8 cellular contexts compared by ENCODE assay signal in genomic region chr11:2089536-2090165, GRCh38. TPM values are rescaled to one million over a fixed set of nuclear protein-coding genes. Genes with fewer than 3 reads are reported as not detected.
DNase-seq lines count a peak whose midpoint lies in the region; ATAC-seq and TF ChIP-seq lines count a peak whose summit lies in the region.

No MANE protein-coding gene starts in this region.

- no peaks in the 10 kb centered on the region for H3K36me3 Mint-ChIP-seq in type B pancreatic cell

- TF ChIP-seq CTCF in type B pancreatic cell (conservative IDR thresholded peaks at IDR 0.05) = no peak

- in situ Hi-C loops in KBM-7 (cut with MboI; ENCODE audit: low pct_unique_long_range_greater_than_20kb, low sequenced_read_pairs) = no loop called here

- DNase-seq in ELF-1 (ENCODE audit: low read depth, low spot score) = peak; percentile 83
- peak; percentile 77 for DNase-seq in KBM-7
- peak; percentile 8 for DNase-seq in activated CD4-positive, alpha-beta T cell treated with anti-CD3 and anti-CD28 coated beads, Interleukin-2, amount 50 U/mL, for 1 hour
- DNase-seq in iPS-NIHi11 (ENCODE audit: low spot score) = peak; percentile 87
- DNase-seq in GDM1 (lab: John Stamatoyannopoulos, UW) = no peak
- DNase-seq in type B pancreatic cell (ENCODE audit: extremely low spot score, unreplicated experiment) = no peak

- no peak overlapping the region for H3K27ac Mint-ChIP-seq in type B pancreatic cell

- H3K4me3 Mint-ChIP-seq in type B pancreatic cell = no peak overlapping the region

- no peaks in the 10 kb centered on the region for H3K27me3 Mint-ChIP-seq in type B pancreatic cell

- H3K4me1 Mint-ChIP-seq in type B pancreatic cell (ENCODE audit: unreplicated experiment) = no peaks in the 10 kb centered on the region

- no peaks in the 10 kb centered on the region for H3K9me3 Mint-ChIP-seq in type B pancreatic cell

- ATAC-seq in HG03095 (IDR thresholded peaks at IDR 0.05; ENCODE audit: unreplicated experiment) = no peak
- ATAC-seq in GM21619 (IDR thresholded peaks at IDR 0.05; ENCODE audit: unreplicated experiment) = no peak

RNA-seq across cellular contexts. Expression of gene IGF2, which starts 49.5 kb away (rescaled TPM):
- total RNA-seq in type B pancreatic cell (ENCODE audit: low replicate concordance) = 2,350 and 3,865 TPM in 2 replicates

Comparison
In these comparisons a context has a peak if more than half of its experiments do, and no peak if none do; other contexts are left out.
1. DNase-seq: peak in ELF-1 (single experiment), KBM-7 (single experiment), activated CD4-positive, alpha-beta T cell treated with anti-CD3 and anti-CD28 coated beads, Interleukin-2, amount 50 U/mL, for 1 hour (single experiment) and iPS-NIHi11 (single experiment); none in GDM1 (single experiment) and type B pancreatic cell (single experiment).